In the genomic region with DNA sequence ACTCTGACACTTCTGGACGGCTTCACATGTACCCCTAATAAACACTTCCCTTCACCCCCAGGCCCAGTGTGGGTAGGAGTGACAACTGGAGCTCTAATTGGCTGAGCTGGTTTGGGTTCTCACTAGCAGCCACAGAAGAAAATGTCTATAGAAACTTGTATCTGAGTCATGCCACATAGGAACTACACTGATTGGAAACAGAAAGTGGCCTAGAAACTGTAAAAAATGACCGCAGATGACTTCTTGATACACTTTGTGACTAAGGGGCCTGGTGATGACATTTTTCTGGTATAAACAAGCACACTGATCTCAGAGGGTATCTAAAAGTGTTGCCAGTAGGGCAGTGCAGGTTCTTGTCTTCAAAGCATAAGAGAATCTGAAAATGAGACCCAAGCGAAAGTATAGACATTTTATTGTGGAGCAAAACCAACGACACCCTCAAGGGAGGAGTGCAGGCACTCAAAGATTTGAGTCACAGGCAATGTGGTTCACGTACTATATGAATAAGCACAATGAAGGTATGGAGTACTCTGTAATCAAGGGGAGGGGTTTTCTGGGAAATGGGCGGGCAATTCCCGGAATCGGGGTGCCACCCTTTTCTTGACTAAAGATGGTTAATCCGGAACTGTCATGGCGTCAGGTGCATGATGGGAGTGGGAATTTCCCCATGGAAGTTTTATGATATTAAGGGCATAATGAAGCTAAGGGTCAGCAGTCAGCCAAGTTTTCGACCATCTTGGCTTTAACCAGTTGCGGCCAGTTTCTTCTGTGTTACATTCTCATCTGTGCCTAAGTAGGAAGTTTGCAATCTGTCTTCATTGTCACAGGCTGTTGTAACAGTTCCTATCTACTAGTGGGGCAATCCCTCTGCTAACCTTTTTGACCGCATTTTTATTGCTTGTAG, we compare ENCODE assay signal across 8 cellular contexts. TPM values are rescaled to one million over a fixed set of nuclear protein-coding genes. Genes with fewer than 3 reads are reported as not detected.
A peak's percentile ranks its signal among the peaks of the same experiment; 100 is the strongest.
DNase-seq lines count a peak whose midpoint lies in the region; ATAC-seq and TF ChIP-seq lines count a peak whose summit lies in the region.

A gene with protein sequence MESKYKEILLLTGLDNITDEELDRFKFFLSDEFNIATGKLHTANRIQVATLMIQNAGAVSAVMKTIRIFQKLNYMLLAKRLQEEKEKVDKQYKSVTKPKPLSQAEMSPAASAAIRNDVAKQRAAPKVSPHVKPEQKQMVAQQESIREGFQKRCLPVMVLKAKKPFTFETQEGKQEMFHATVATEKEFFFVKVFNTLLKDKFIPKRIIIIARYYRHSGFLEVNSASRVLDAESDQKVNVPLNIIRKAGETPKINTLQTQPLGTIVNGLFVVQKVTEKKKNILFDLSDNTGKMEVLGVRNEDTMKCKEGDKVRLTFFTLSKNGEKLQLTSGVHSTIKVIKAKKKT (minus strand): TSS at position 14 of the 904 bp plus-strand sequence. CDS start 3,267 bp downstream, outside the sequence.

- H3K4me1 ChIP-seq in CD8-positive, alpha-beta T cell (ENCODE audit: insufficient read depth, low read length): no peaks in the 10 kb centered on the region
- H3K4me1 ChIP-seq in neural progenitor cell: no peaks in the 10 kb centered on the region

- H3K4me3 Mint-ChIP-seq in CD8-positive, alpha-beta T cell: peak within 1 kb of the TSS; percentile 76
- H3K4me3 Mint-ChIP-seq in neural progenitor cell (no peak within 1 kb of the TSS), WTC11 (no peak within 1 kb of the TSS)

- no peaks in the 10 kb centered on the region for H3K27me3 Mint-ChIP-seq in CD8-positive, alpha-beta T cell (ENCODE audit: low read depth)
- H3K27me3 Mint-ChIP-seq in neural progenitor cell (ENCODE audit: insufficient read depth, low read depth) (peaks cover 3% of the 10 kb centered on the region), WTC11 (ENCODE audit: low read depth) (no peaks in the 10 kb centered on the region)

- H3K9me3 Mint-ChIP-seq in CD8-positive, alpha-beta T cell: no peaks in the 10 kb centered on the region
- H3K9me3 Mint-ChIP-seq in neural progenitor cell: no peaks in the 10 kb centered on the region
- no peaks in the 10 kb centered on the region for H3K9me3 Mint-ChIP-seq in WTC11

- CTCF ChIA-PET in CD8-positive, alpha-beta T cell (lab: Charles Lee): interaction anchor here (0.5 to 2.0 kb wide), 5 partner anchors 9 to 874 kb away, joined by 3 to 7 read pairs (median 3); no protein-coding TSS in a partner anchor
- CTCF ChIA-PET in WTC11 (lab: Charles Lee): interaction anchor here (1.1 to 1.2 kb wide), 3 partner anchors 12 to 570 kb away, joined by 4 to 7 read pairs (median 5); no protein-coding TSS in a partner anchor

- H3K36me3 Mint-ChIP-seq in CD8-positive, alpha-beta T cell: no peaks in the 10 kb centered on the region
- H3K36me3 Mint-ChIP-seq in neural progenitor cell (no peaks in the 10 kb centered on the region), WTC11 (no peaks in the 10 kb centered on the region)

- POLR2A ChIA-PET in CD8-positive, alpha-beta T cell (lab: Charles Lee): interaction anchor here (0.6 to 1.0 kb wide), 2 partner anchors 19 to 67 kb away, joined by 3 read pairs; a partner anchor contains a TSS
- POLR2A ChIA-PET in WTC11 (lab: Charles Lee): no interaction called here

- intact Hi-C loops in CD8-positive, alpha-beta T cell (cut with DNase I, micrococcal nuclease): loop anchor here (2.0 to 10.0 kb wide), 4 partner anchors 64 to 932 kb away; a partner anchor contains a TSS

- no peak within 1 kb of the TSS for H3K4me3 ChIP-seq in CD8-positive, alpha-beta T cell (ENCODE audit: low read depth, low read length)
- H3K4me3 ChIP-seq in foreskin fibroblast (ENCODE audit: low read depth in 1 of 2, low read length in 2 of 2) (no peak within 1 kb of the TSS), neural progenitor cell (no peak within 1 kb of the TSS)

- ATAC-seq in CD8-positive, alpha-beta T cell: peak; percentile 80
- ATAC-seq in GM21381 (IDR thresholded peaks at IDR 0.05; ENCODE audit: unreplicated experiment) (peak; percentile 84), WTC11 (no peak)

- H3F3A ChIP-seq in neural progenitor cell (ENCODE audit: low read depth): no peaks in the 10 kb centered on the region

- no peak within 1 kb of the TSS for H3K4me2 ChIP-seq in neural progenitor cell

- H3K27ac Mint-ChIP-seq in CD8-positive, alpha-beta T cell: peak within 1 kb of the TSS; percentile 94
- H3K27ac Mint-ChIP-seq in neural progenitor cell (no peak within 1 kb of the TSS), WTC11 (no peak within 1 kb of the TSS)

- no peaks in the 10 kb centered on the region for H3K36me3 ChIP-seq in CD8-positive, alpha-beta T cell (ENCODE audit: insufficient read depth, low read length)
- no peaks in the 10 kb centered on the region for H3K36me3 ChIP-seq in neural progenitor cell

- H3K9ac ChIP-seq in neural progenitor cell: no peak within 1 kb of the TSS

- H4K20me1 ChIP-seq in neural progenitor cell (ENCODE audit: low read depth): no peaks in the 10 kb centered on the region

- no peak within 1 kb of the TSS for H2AFZ ChIP-seq in neural progenitor cell (replicated peaks)

- DNase-seq in CD8-positive, alpha-beta T cell: peak; percentile 56 to 86 (median 73)
- DNase-seq in HT1080 (ENCODE audit: low read depth) (peak; percentile 94), foreskin fibroblast (peak; percentile 45 to 72), neural progenitor cell (ENCODE audit: low spot score) (no peak), WTC11 (ENCODE audit: low spot score) (no peak)
- DNase-seq in activated CD4-positive, alpha-beta T cell treated with anti-CD3 and anti-CD28 coated beads for 48 hours: peak; percentile 99
- peak; percentile 81 to 83 for DNase-seq in stimulated activated CD8-positive, alpha-beta memory T cell treated with anti-CD3 and anti-CD28 coated beads, Interleukin-2, amount 100 ng/mL, for 1 hour (ENCODE audit: low read depth in 2 of 2)

- no peaks in the 10 kb centered on the region for H3K27me3 ChIP-seq in CD8-positive, alpha-beta T cell (ENCODE audit: insufficient read depth, low read length)
- H3K27me3 ChIP-seq in neural progenitor cell: no peaks in the 10 kb centered on the region

- H3K9me3 ChIP-seq in CD8-positive, alpha-beta T cell (ENCODE audit: low read length): no peaks in the 10 kb centered on the region
- no peaks in the 10 kb centered on the region for H3K9me3 ChIP-seq in neural progenitor cell (ENCODE audit: low read depth)

- no peaks in the 10 kb centered on the region for H3K79me2 ChIP-seq in neural progenitor cell (ENCODE audit: low read depth)

- TF ChIP-seq CTCF in CD8-positive, alpha-beta T cell (IDR thresholded peaks at IDR 0.05): no peak
- TF ChIP-seq CTCF in foreskin fibroblast (IDR thresholded peaks at IDR 0.05; ENCODE audit: low read depth, low read length) (no peak), neural progenitor cell (IDR thresholded peaks at IDR 0.05) (no peak), WTC11 (IDR thresholded peaks at IDR 0.05) (no peak)

- H3K27ac ChIP-seq in CD8-positive, alpha-beta T cell (ENCODE audit: low read depth, low read length): peak within 1 kb of the TSS; percentile 43
- H3K27ac ChIP-seq in neural progenitor cell: no peak within 1 kb of the TSS

- H3K4me1 Mint-ChIP-seq in CD8-positive, alpha-beta T cell (ENCODE audit: low read depth): peaks cover 14% of the 10 kb centered on the region
- H3K4me1 Mint-ChIP-seq in neural progenitor cell: no peaks in the 10 kb centered on the region
- H3K4me1 Mint-ChIP-seq in WTC11: no peaks in the 10 kb centered on the region

TF ChIP-seq in WTC11, 78 proteins besides CTCF, POLR2A, EP300 and RAD21 (continues in another document):
- TF ChIP-seq GABPB1 (CRISPR knock-in tag; IDR thresholded peaks at IDR 0.05): no peak
- TF ChIP-seq MYBL2 (CRISPR knock-in tag; IDR thresholded peaks at IDR 0.05): no peak
- TF ChIP-seq ZBTB21 (CRISPR knock-in tag; IDR thresholded peaks at IDR 0.05; ENCODE audit: borderline replicate concordance): no peak
- TF ChIP-seq, protein P1, sequence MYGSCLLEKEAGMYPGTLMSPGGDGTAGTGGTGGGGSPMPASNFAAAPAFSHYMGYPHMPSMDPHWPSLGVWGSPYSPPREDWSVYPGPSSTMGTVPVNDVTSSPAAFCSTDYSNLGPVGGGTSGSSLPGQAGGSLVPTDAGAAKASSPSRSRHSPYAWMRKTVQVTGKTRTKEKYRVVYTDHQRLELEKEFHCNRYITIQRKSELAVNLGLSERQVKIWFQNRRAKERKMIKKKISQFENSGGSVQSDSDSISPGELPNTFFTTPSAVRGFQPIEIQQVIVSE (CRISPR knock-in tag; IDR thresholded peaks at IDR 0.05; ENCODE audit: borderline replicate concordance): no peak
- no peak for TF ChIP-seq PRRX2 (CRISPR knock-in tag; IDR thresholded peaks at IDR 0.05)
- TF ChIP-seq ZNF423 (CRISPR knock-in tag; IDR thresholded peaks at IDR 0.05): no peak
- no peak for TF ChIP-seq CBFB (CRISPR knock-in tag; IDR thresholded peaks at IDR 0.05; ENCODE audit: low read depth)
- no peak for TF ChIP-seq HMGA2 (CRISPR knock-in tag; IDR thresholded peaks at IDR 0.05)
- TF ChIP-seq ZNF219 (CRISPR knock-in tag; IDR thresholded peaks at IDR 0.05; ENCODE audit: borderline replicate concordance): no peak
- no peak for TF ChIP-seq FOXP1 (CRISPR knock-in tag; IDR thresholded peaks at IDR 0.05; ENCODE audit: borderline replicate concordance)
- TF ChIP-seq, protein P2, sequence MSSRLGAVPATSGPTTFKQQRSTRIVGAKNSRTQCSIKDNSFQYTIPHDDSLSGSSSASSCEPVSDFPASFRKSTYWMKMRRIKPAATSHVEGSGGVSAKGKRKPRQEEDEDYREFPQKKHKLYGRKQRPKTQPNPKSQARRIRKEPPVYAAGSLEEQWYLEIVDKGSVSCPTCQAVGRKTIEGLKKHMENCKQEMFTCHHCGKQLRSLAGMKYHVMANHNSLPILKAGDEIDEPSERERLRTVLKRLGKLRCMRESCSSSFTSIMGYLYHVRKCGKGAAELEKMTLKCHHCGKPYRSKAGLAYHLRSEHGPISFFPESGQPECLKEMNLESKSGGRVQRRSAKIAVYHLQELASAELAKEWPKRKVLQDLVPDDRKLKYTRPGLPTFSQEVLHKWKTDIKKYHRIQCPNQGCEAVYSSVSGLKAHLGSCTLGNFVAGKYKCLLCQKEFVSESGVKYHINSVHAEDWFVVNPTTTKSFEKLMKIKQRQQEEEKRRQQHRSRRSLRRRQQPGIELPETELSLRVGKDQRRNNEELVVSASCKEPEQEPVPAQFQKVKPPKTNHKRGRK (CRISPR knock-in tag; IDR thresholded peaks at IDR 0.05; ENCODE audit: borderline replicate concordance): no peak

RNA-seq across cellular contexts. Expression of the gene that starts here (rescaled TPM):
- under 1 TPM; 0.22 to 0.43 TPM for total RNA-seq in CD8-positive, alpha-beta T cell
- total RNA-seq in HT1080 (2014; rRNA removed; shearing (Covaris generic)): 1.2 and 3.2 TPM in 2 replicates
- polyA plus RNA-seq in HT1080 (2015; cell fraction: cytosol; rRNA removed): 3.1 and 3.6 TPM in 2 replicates
- polyA plus RNA-seq in HT1080 (2015; cell fraction: nucleus; rRNA removed): 4.1 and 7.3 TPM in 2 replicates
- total RNA-seq in neural progenitor cell (ENCODE audit: low replicate concordance): 2.9 and 3.4 TPM in 2 replicates
- total RNA-seq in WTC11 (2021): 1.1 to 1.6 TPM (median 1.4 TPM) in 3 replicates

Comparison
In these comparisons a context has a peak if more than half of its experiments do, and no peak if none do; other contexts are left out.
1. Peak in DNase-seq, ATAC-seq and H3K27ac ChIP-seq in CD8-positive, alpha-beta T cell; RNA of the gene not detected or under 1 TPM.
2. DNase-seq: peak in HT1080 (single experiment), activated CD4-positive, alpha-beta T cell treated with anti-CD3 and anti-CD28 coated beads for 48 hours (single experiment), foreskin fibroblast (2 of 2) and stimulated activated CD8-positive, alpha-beta memory T cell treated with anti-CD3 and anti-CD28 coated beads, Interleukin-2, amount 100 ng/mL, for 1 hour (2 of 2); none in neural progenitor cell (single experiment) and WTC11 (single experiment).